ENCODE assay signal across 10 cellular contexts in genomic region chr12:108702534-108702933, GRCh38. TPM values are rescaled to one million over a fixed set of nuclear protein-coding genes. Genes with fewer than 3 reads are reported as not detected.
DNase-seq lines count a peak whose midpoint lies in the region; ATAC-seq and TF ChIP-seq lines count a peak whose summit lies in the region.
"Had no signal": no experiment of that assay in that cellular context is flagged by ENCODE, and none has a peak within 500 bp of the region (broad histone marks: within the 10 kb centered on the region; RNA-seq: fewer than 3 reads in every experiment).

No MANE protein-coding gene starts in this region.

- intact Hi-C loops in lower lobe of right lung (cut with DNase I), result no loop called here
- intact Hi-C loops in stomach (cut with DNase I; ENCODE audit: low total_unique reads), result no loop called here

- ATAC-seq in GM23338, result no peak
- no peak for ATAC-seq in WTC11
- ATAC-seq in lower lobe of right lung, result no peak
- ATAC-seq in GM19463 (IDR thresholded peaks at IDR 0.05; ENCODE audit: unreplicated experiment), result no peak
- ATAC-seq in HG02938 (IDR thresholded peaks at IDR 0.05; ENCODE audit: unreplicated experiment), result no peak

- H3K4me2 ChIP-seq in GM23338, result no peak overlapping the region

- TF ChIP-seq CTCF in GM23338 (conservative IDR thresholded peaks at IDR 0.05; ENCODE audit: low read depth in 2 of 2), result no peak
- TF ChIP-seq CTCF in WTC11 (IDR thresholded peaks at IDR 0.05), result no peak
- TF ChIP-seq CTCF in lower lobe of right lung (IDR thresholded peaks at IDR 0.05), result no peak
- TF ChIP-seq CTCF in stomach (IDR thresholded peaks at IDR 0.05), result no peak

- CTCF ChIA-PET in WTC11 (lab: Charles Lee), result interaction anchor here (0.9 to 1.1 kb wide), 4 partner anchors 11 to 85 kb away, joined by 3 to 5 read pairs (median 4); no protein-coding TSS in a partner anchor

- H3K27ac ChIP-seq in GM23338 (ENCODE audit: low read depth), result peak overlapping the region; percentile 36; the same call in 1 of the 2 replicates
- peak overlapping the region; percentile 61 for H3K27ac ChIP-seq in lower lobe of right lung
- H3K27ac ChIP-seq in stomach, result peak overlapping the region in 4 of 5 donors; percentile 55 to 93 (median 56)

- 65 to 82% (median 76%) methylated on average over 6 of the region's 6 CpGs for WGBS in stomach, 5 donors

- H3K27me3 ChIP-seq in GM23338 (ENCODE audit: insufficient read depth) (no peaks in the 10 kb centered on the region), lower lobe of right lung (ENCODE audit: low read depth) (no peaks in the 10 kb centered on the region), stomach (no peaks in the 10 kb centered on the region)

- H3K27me3 Mint-ChIP-seq in GM23338 (ENCODE audit: insufficient read depth, low read depth, poor library complexity) (peaks cover 6% of the 10 kb centered on the region), WTC11 (ENCODE audit: low read depth) (no peaks in the 10 kb centered on the region)
- H3K27me3 Mint-ChIP-seq: activated B cell treated with CpG ODN at 0.5 μM for 24 hours had no signal

- H2AFZ ChIP-seq in GM23338, result no peak overlapping the region

- H3K36me3 ChIP-seq in GM23338 (ENCODE audit: insufficient read depth), result no peaks in the 10 kb centered on the region; the same call in 1 of the 2 replicates
- H3K36me3 ChIP-seq in lower lobe of right lung, result peaks cover 27% of the 10 kb centered on the region
- H3K36me3 ChIP-seq in stomach, result peaks cover 0 to 35% (median 23%) of the 10 kb centered on the region in 4 donors

- H3K4me3 Mint-ChIP-seq in GM23338 (no peak overlapping the region), WTC11 (no peak overlapping the region)
- H3K4me3 Mint-ChIP-seq: activated B cell treated with CpG ODN at 0.5 μM for 24 hours had no signal

- H3K9me3 Mint-ChIP-seq in GM23338, result no peaks in the 10 kb centered on the region
- H3K9me3 Mint-ChIP-seq in WTC11, result no peaks in the 10 kb centered on the region
- H3K9me3 Mint-ChIP-seq: activated B cell treated with CpG ODN at 0.5 μM for 24 hours had no signal

- TF ChIP-seq EP300 in stomach (IDR thresholded peaks at IDR 0.05), result no peak

- no peak overlapping the region for H3K4me3 ChIP-seq in GM23338
- no peak overlapping the region for H3K4me3 ChIP-seq in lower lobe of right lung
- no peak overlapping the region for H3K4me3 ChIP-seq in stomach

- H3K27ac Mint-ChIP-seq in GM23338, result no peak overlapping the region; the same call in 1 of the 2 replicates
- peak overlapping the region; percentile 82 for H3K27ac Mint-ChIP-seq in WTC11
- H3K27ac Mint-ChIP-seq: activated B cell treated with CpG ODN at 0.5 μM for 24 hours had no signal

- POLR2A ChIA-PET in WTC11 (lab: Charles Lee), result no interaction called here

- peaks cover 16% of the 10 kb centered on the region for H4K20me1 ChIP-seq in GM23338 (replicated peaks; ENCODE audit: insufficient read depth)

- peaks cover 79% of the 10 kb centered on the region for H3K79me2 ChIP-seq in GM23338 (replicated peaks; ENCODE audit: insufficient read depth)

- TF ChIP-seq POLR2A in stomach (IDR thresholded peaks at IDR 0.05), result no peak

- H3K36me3 Mint-ChIP-seq in GM23338 (ENCODE audit: low read depth) (peaks cover 22% of the 10 kb centered on the region), WTC11 (peaks cover 29% of the 10 kb centered on the region)

- H3K4me1 ChIP-seq in GM23338 (ENCODE audit: insufficient read depth) (peaks cover 26% of the 10 kb centered on the region), lower lobe of right lung (peaks cover 46% of the 10 kb centered on the region), stomach (peaks cover 0 to 75% (median 40%) of the 10 kb centered on the region in 4 donors)

- H3K9me2 ChIP-seq in GM23338 (ENCODE audit: insufficient read depth), result no peaks in the 10 kb centered on the region

- H3F3A ChIP-seq in GM23338 (replicated peaks; ENCODE audit: low read depth), result no peaks in the 10 kb centered on the region

- H3K4me1 Mint-ChIP-seq in GM23338 (peaks cover 38% of the 10 kb centered on the region), WTC11 (peaks cover 50% of the 10 kb centered on the region)

- no peaks in the 10 kb centered on the region for H3K9me3 ChIP-seq in lower lobe of right lung
- no peaks in the 10 kb centered on the region for H3K9me3 ChIP-seq in stomach

- DNase-seq in GM23338 (ENCODE audit: low spot score) (no peak), WTC11 (ENCODE audit: low spot score) (no peak), lower lobe of right lung (no peak), stomach (no peak), DMS53 treated with DMSO at 0.1 percent for 48 hours (lab: John Stamatoyannopoulos, UW; ENCODE audit: unreplicated experiment) (no peak), NCI-H2227 (lab: John Stamatoyannopoulos, UW; ENCODE audit: unreplicated experiment) (no peak)
- DNase-seq: activated B cell treated with CpG ODN at 0.5 μM for 24 hours, DMS53 had no signal

TF ChIP-seq in WTC11, 78 proteins besides CTCF, POLR2A, EP300 and RAD21 (continues in another document):
- TF ChIP-seq AR (CRISPR knock-in tag; IDR thresholded peaks at IDR 0.05) (no peak), ZNF671 (CRISPR knock-in tag; IDR thresholded peaks at IDR 0.05) (no peak), MYBL2 (CRISPR knock-in tag; IDR thresholded peaks at IDR 0.05) (no peak), CDX4 (CRISPR knock-in tag; IDR thresholded peaks at IDR 0.05; ENCODE audit: borderline replicate concordance) (no peak), IRF2 (CRISPR knock-in tag; IDR thresholded peaks at IDR 0.05; ENCODE audit: borderline replicate concordance, low read depth) (no peak), PREB (CRISPR knock-in tag; IDR thresholded peaks at IDR 0.05; ENCODE audit: borderline replicate concordance) (no peak), ZNF425 (CRISPR knock-in tag; conservative IDR thresholded peaks at IDR 0.05) (no peak), ZNF121 (CRISPR knock-in tag; IDR thresholded peaks at IDR 0.05) (no peak), CREM (CRISPR knock-in tag; IDR thresholded peaks at IDR 0.05) (no peak), ATF1 (CRISPR knock-in tag; IDR thresholded peaks at IDR 0.05) (no peak), ZNF317 (CRISPR knock-in tag; IDR thresholded peaks at IDR 0.05; ENCODE audit: borderline replicate concordance, low read depth) (no peak)

RNA-seq across cellular contexts. Expression of gene CORO1C, which starts 28.8 kb away (rescaled TPM):
- 78.2 and 89.5 TPM in 2 replicates for total RNA-seq in GM23338 (2014; rRNA removed; shearing (Covaris generic))
- 53.3 and 59.2 TPM in 2 replicates for polyA plus RNA-seq in GM23338 (2016; fragmentation: Nextera tagmentation; extraction: Ambion mirVana)
- total RNA-seq in WTC11 (2021), result 108 to 114 TPM (median 113 TPM) in 3 replicates
- total RNA-seq in lower lobe of right lung, result 307 TPM
- 100 to 1,000 TPM; 143 to 392 (median 188) TPM for total RNA-seq in stomach
- polyA plus RNA-seq in stomach, result 10 to 100 TPM; 27.4 to 45.4 (median 44.1) TPM
